In genomic region chr14:91754185-91754584, GRCh38 we compare ENCODE assay signal across 21 cellular contexts. TPM values are rescaled to one million over a fixed set of nuclear protein-coding genes. Genes with fewer than 3 reads are reported as not detected.
"Had no signal": no experiment of that assay in that cellular context is flagged by ENCODE, and none has a peak within 500 bp of the region (broad histone marks: within the 10 kb centered on the region; RNA-seq: fewer than 3 reads in every experiment).

No MANE protein-coding gene starts in this region.

- H3K27me3 ChIP-seq: esophagus squamous epithelium, upper lobe of right lung had no signal

- H3K4me3 ChIP-seq: esophagus squamous epithelium, prostate gland, smooth muscle cell, thoracic aorta, upper lobe of right lung had no signal

- H3K4me1 ChIP-seq: prostate gland, upper lobe of right lung had no signal

- H3K36me3 ChIP-seq: esophagus squamous epithelium, prostate gland, thoracic aorta, upper lobe of right lung had no signal

- H3K9me3 ChIP-seq: esophagus squamous epithelium, prostate gland, thoracic aorta, upper lobe of right lung had no signal

- H3K27ac ChIP-seq: prostate gland, thoracic aorta, upper lobe of right lung had no signal

- ATAC-seq: left lobe of liver, upper lobe of right lung had no signal

- DNase-seq: activated B cell treated with CpG ODN at 0.5 μM for 24 hours; activated CD4-positive, alpha-beta memory T cell treated with anti-CD3 and anti-CD28 coated beads, Interleukin-2, amount 10 ng/mL, durations not matched to agents 7 days and 5 days; activated CD4-positive, alpha-beta T cell treated with anti-CD3 and anti-CD28 coated beads for 48 hours; activated naive CD4-positive, alpha-beta T cell treated with Interleukin-2 at 50 U/mL for 16 hours; activated naive CD8-positive, alpha-beta T cell treated with anti-CD3 and anti-CD28 coated beads, Interleukin-2, amount 10 ng/mL, durations not matched to agents 7 days and 5 days; activated T-cell treated with anti-CD3 and anti-CD28 coated beads, Interleukin-2, amount 50 U/mL, for 1 hour; amygdala; cerebellar nuclear complex; effector CD8-positive, alpha-beta T cell; esophagus squamous epithelium; hippocampal formation; islet precursor cell; midbrain; stimulated activated CD4-positive, alpha-beta T cell treated with anti-CD3 and anti-CD28 coated beads, Interleukin-4, amount 100 ng/mL, for 1 hour; stimulated activated naive CD8-positive, alpha-beta T cell treated with anti-CD3 and anti-CD28 coated beads, Interleukin-15, amount 100 ng/mL, for 72 hours; upper lobe of right lung had no signal

- H3K4me2 ChIP-seq: smooth muscle cell had no signal

RNA-seq across cellular contexts. Expression of gene CATSPERB, which starts 22.3 kb away (rescaled TPM):
- total RNA-seq: activated B cell treated with CpG ODN at 0.5 μM for 24 hours, left lobe of liver, neural crest cell had no signal
- polyA plus RNA-seq: smooth muscle cell had no signal
